ENCODE assay signal across 9 cellular contexts in the genomic region with DNA sequence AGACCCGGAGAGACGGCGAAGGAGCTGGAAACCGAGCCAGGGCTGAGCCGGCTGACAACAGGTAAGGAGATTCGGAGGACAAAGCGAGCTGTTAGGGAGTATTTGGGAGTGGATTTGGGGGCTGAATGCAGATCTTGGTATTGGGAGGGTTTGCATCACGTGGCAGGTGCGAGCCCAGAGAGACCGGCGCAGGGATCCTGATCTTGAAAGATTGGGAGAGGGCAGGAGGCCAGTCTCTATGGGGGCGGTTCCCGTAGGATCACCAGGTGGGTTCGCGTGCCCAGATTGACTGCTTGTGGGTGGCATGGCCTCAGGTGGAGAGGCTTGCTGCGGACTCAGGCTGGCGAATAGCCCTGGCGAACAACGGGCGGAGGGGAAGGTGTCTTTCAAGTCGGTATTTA. TPM values are rescaled to one million over a fixed set of nuclear protein-coding genes. Genes with fewer than 3 reads are reported as not detected.
DNase-seq lines count a peak whose midpoint lies in the region; ATAC-seq and TF ChIP-seq lines count a peak whose summit lies in the region.
"Had no signal": no experiment of that assay in that cellular context is flagged by ENCODE, and none has a peak within 500 bp of the region (broad histone marks: within the 10 kb centered on the region; RNA-seq: fewer than 3 reads in every experiment).

No MANE protein-coding gene starts in this region.

- peak in 2 of 3 donors; percentile 48 to 49 for TF ChIP-seq POLR2A in body of pancreas (IDR thresholded peaks at IDR 0.05)
- no peak for TF ChIP-seq POLR2A in lower leg skin (IDR thresholded peaks at IDR 0.05)
- TF ChIP-seq POLR2A in thyroid gland (IDR thresholded peaks at IDR 0.05): peak in 1 of 2 donors; percentile 66

- H3K36me3 ChIP-seq in body of pancreas (replicated peaks in 1 of 2; ENCODE audit: insufficient read depth in 1 of 2, low read depth in 2 of 2): no peaks in the 10 kb centered on the region
- H3K36me3 ChIP-seq in thyroid gland: peaks cover 0 to 10% of the 10 kb centered on the region in 2 donors

- H3K4me1 ChIP-seq in body of pancreas (peaks cover 31% of the 10 kb centered on the region), thyroid gland (peaks cover 10 to 17% of the 10 kb centered on the region in 2 donors)

- DNase-seq in activated CD4-positive, alpha-beta T cell treated with anti-CD3 and anti-CD28 coated beads, Interleukin-2, amount 10 ng/mL, durations not matched to agents 24 days and 14 days: no peak
- no peak for DNase-seq in activated CD4-positive, alpha-beta T cell treated with anti-CD3 and anti-CD28 coated beads, Interleukin-2, amount 50 U/mL, for 1 hour
- peak in 1 of 4 donors; percentile 56 for DNase-seq in body of pancreas
- DNase-seq in lower leg skin (ENCODE audit: low spot score in 2 of 2): peak in 1 of 2 donors; percentile 90
- no peak for DNase-seq in thyroid gland
- no peak for DNase-seq in NCI-H187 (lab: John Stamatoyannopoulos, UW)
- DNase-seq in DMS153 treated with DMSO at 0.1 percent for 48 hours (lab: John Stamatoyannopoulos, UW; ENCODE audit: unreplicated experiment): no peak
- DNase-seq in NCI-H524 treated with DMSO at 0.1 percent for 48 hours (lab: John Stamatoyannopoulos, UW): no peak

- intact Hi-C loops in activated CD4-positive, alpha-beta T cell treated with anti-CD3 and anti-CD28 coated beads, Interleukin-2, amount 10 ng/mL, durations not matched to agents 24 days and 14 days (cut with micrococcal nuclease): loop anchor here (1.0 to 5.0 kb wide), 2 partner anchors 11 to 45 kb away; a partner anchor contains a TSS
- intact Hi-C loops in body of pancreas (cut with DNase I) (no loop called here), lower leg skin (cut with DNase I; ENCODE audit: low total_unique reads) (no loop called here), thyroid gland (cut with DNase I) (no loop called here)

- peak overlapping the region; percentile 15 to 32 for H3K4me3 ChIP-seq in body of pancreas
- peak overlapping the region; percentile 10 for H3K4me3 ChIP-seq in lower leg skin (ENCODE audit: low read depth, poor library complexity, severe bottlenecking)
- peak overlapping the region in 2 of 3 donors; percentile 39 to 40 for H3K4me3 ChIP-seq in thyroid gland (replicated peaks in 1 of 3)

- no peaks in the 10 kb centered on the region for H3K27me3 ChIP-seq in body of pancreas
- no peaks in the 10 kb centered on the region for H3K27me3 ChIP-seq in thyroid gland

- no peak for TF ChIP-seq CTCF in body of pancreas (IDR thresholded peaks at IDR 0.05)
- TF ChIP-seq CTCF in lower leg skin (IDR thresholded peaks at IDR 0.05): no peak
- no peak for TF ChIP-seq CTCF in thyroid gland (IDR thresholded peaks at IDR 0.05)

- H3K27ac ChIP-seq in body of pancreas (peak overlapping the region; percentile 86 to 91 (median 88)), thyroid gland (peak overlapping the region; percentile 37 to 94 (median 84))

- WGBS in body of pancreas, 2 donors: 1 to 4% methylated on average over 21 of the region's 21 CpGs
- 2 to 5% methylated on average over 21 of the region's 21 CpGs for WGBS in lower leg skin, 2 donors
- 1 to 4% methylated on average over 21 of the region's 21 CpGs for WGBS in thyroid gland, 2 donors

- ATAC-seq in body of pancreas: peak; percentile 36

- no peaks in the 10 kb centered on the region for H3K9me3 Mint-ChIP-seq in activated CD4-positive, alpha-beta T cell treated with anti-CD3 and anti-CD28 coated beads, Interleukin-2, amount 10 ng/mL, durations not matched to agents 24 days and 14 days

- H3K27ac Mint-ChIP-seq in activated CD4-positive, alpha-beta T cell treated with anti-CD3 and anti-CD28 coated beads, Interleukin-2, amount 10 ng/mL, durations not matched to agents 24 days and 14 days: peak overlapping the region; percentile 79

- H3K27me3 Mint-ChIP-seq in activated CD4-positive, alpha-beta T cell treated with anti-CD3 and anti-CD28 coated beads, Interleukin-2, amount 10 ng/mL, durations not matched to agents 24 days and 14 days: peaks cover 6% of the 10 kb centered on the region

- no peaks in the 10 kb centered on the region for H3K9me3 ChIP-seq in body of pancreas
- no peaks in the 10 kb centered on the region for H3K9me3 ChIP-seq in thyroid gland

- H3K4me3 Mint-ChIP-seq in activated CD4-positive, alpha-beta T cell treated with anti-CD3 and anti-CD28 coated beads, Interleukin-2, amount 10 ng/mL, durations not matched to agents 24 days and 14 days: peak overlapping the region; percentile 85

- peaks cover 23% of the 10 kb centered on the region for H3K4me1 Mint-ChIP-seq in activated CD4-positive, alpha-beta T cell treated with anti-CD3 and anti-CD28 coated beads, Interleukin-2, amount 10 ng/mL, durations not matched to agents 24 days and 14 days

- peaks cover 4% of the 10 kb centered on the region for H3K36me3 Mint-ChIP-seq in activated CD4-positive, alpha-beta T cell treated with anti-CD3 and anti-CD28 coated beads, Interleukin-2, amount 10 ng/mL, durations not matched to agents 24 days and 14 days (ENCODE audit: low read depth)

RNA-seq across cellular contexts. Expression of a gene that starts 0.2 kb away (rescaled TPM):
- total RNA-seq in activated CD4-positive, alpha-beta T cell treated with anti-CD3 and anti-CD28 coated beads, Interleukin-2, amount 10 ng/mL, durations not matched to agents 24 days and 14 days: 6.0 and 7.5 TPM in 2 replicates
- total RNA-seq in body of pancreas (1 to 10 TPM in 1 of 2 donors, under 1 TPM in 1; 0.66 to 1.3 TPM), lower leg skin (10 to 100 TPM; 16.1 to 34.8 (median 23.4) TPM), thyroid gland (1 to 10 TPM; 2.9 to 7.9 (median 5.4) TPM)
- total RNA-seq: Daoy had no signal

RNA-seq across cellular contexts. Expression of a gene that starts 10.0 kb away (rescaled TPM):
- total RNA-seq in activated CD4-positive, alpha-beta T cell treated with anti-CD3 and anti-CD28 coated beads, Interleukin-2, amount 10 ng/mL, durations not matched to agents 24 days and 14 days: 0.64 and 0.93 TPM in 2 replicates
- total RNA-seq in body of pancreas (1 to 10 TPM in 1 of 2 donors, not detected in 1; 8.6 TPM), lower leg skin (1 to 10 TPM in 2 of 4 donors, under 1 TPM in 1, not detected in 1; 0.46 to 3.4 (median 3.4) TPM), thyroid gland (10 to 100 TPM in 1 of 4 donors, 1 to 10 TPM in 3; 2.7 to 11.7 (median 4.3) TPM)

RNA-seq across cellular contexts. Expression of a gene that starts 11.1 kb away (rescaled TPM):
- 80.8 and 87.3 TPM in 2 replicates for total RNA-seq in activated CD4-positive, alpha-beta T cell treated with anti-CD3 and anti-CD28 coated beads, Interleukin-2, amount 10 ng/mL, durations not matched to agents 24 days and 14 days
- total RNA-seq in body of pancreas (10 to 100 TPM; 17.9 to 23.4 TPM), lower leg skin (10 to 100 TPM; 34.1 to 49.7 (median 38.0) TPM), thyroid gland (10 to 100 TPM; 27.4 to 61.0 (median 48.6) TPM)

RNA-seq across cellular contexts. Expression of a gene that starts 13.7 kb away (rescaled TPM):
- 101 and 105 TPM in 2 replicates for total RNA-seq in activated CD4-positive, alpha-beta T cell treated with anti-CD3 and anti-CD28 coated beads, Interleukin-2, amount 10 ng/mL, durations not matched to agents 24 days and 14 days
- total RNA-seq in body of pancreas: 10 to 100 TPM; 33.0 to 56.6 TPM
- 100 to 1,000 TPM; 113 to 139 (median 126) TPM for total RNA-seq in lower leg skin
- 100 to 1,000 TPM; 114 to 133 (median 116) TPM for total RNA-seq in thyroid gland

RNA-seq across cellular contexts. Expression of a gene that starts 25.0 kb away (rescaled TPM):
- not detected in 2 replicates for total RNA-seq in activated CD4-positive, alpha-beta T cell treated with anti-CD3 and anti-CD28 coated beads, Interleukin-2, amount 10 ng/mL, durations not matched to agents 24 days and 14 days
- not detected for total RNA-seq in body of pancreas
- 1 to 10 TPM in 1 of 4 donors, under 1 TPM in 3; 0.30 to 1.8 (median 0.51) TPM for total RNA-seq in lower leg skin
- under 1 TPM in 2 of 4 donors, not detected in 2; 0.22 to 0.27 TPM for total RNA-seq in thyroid gland
- total RNA-seq: Daoy had no signal

Comparison
In these comparisons a context has a peak if more than half of its experiments do, and no peak if none do; other contexts are left out.
1. POLR2A ChIP-seq: peak in body of pancreas (2 of 3); none in lower leg skin (0 of 2).
2. Peak in every context shown above with its lines, with median percentiles within 50 percentile points of each other: H3K4me3 ChIP-seq.